Comparison of ENCODE assay signal across 14 cellular contexts in genomic region chr3:190491533-190492054, GRCh38. TPM values are rescaled to one million over a fixed set of nuclear protein-coding genes. Genes with fewer than 3 reads are reported as not detected.
DNase-seq lines count a peak whose midpoint lies in the region; ATAC-seq and TF ChIP-seq lines count a peak whose summit lies in the region.
"Had no signal": no experiment of that assay in that cellular context is flagged by ENCODE, and none has a peak within 500 bp of the region (broad histone marks: within the 10 kb centered on the region; RNA-seq: fewer than 3 reads in every experiment).

No MANE protein-coding gene starts in this region.

- H3K36me3 ChIP-seq in MM.1S (replicated peaks; ENCODE audit: insufficient read depth, low read length) = no peaks in the 10 kb centered on the region
- no peaks in the 10 kb centered on the region for H3K36me3 ChIP-seq in smooth muscle cell (ENCODE audit: low read depth)
- H3K36me3 ChIP-seq: neural progenitor cell had no signal

- H3F3A ChIP-seq in MM.1S (ENCODE audit: insufficient read depth, low read length) (no peaks in the 10 kb centered on the region), smooth muscle cell (ENCODE audit: low read depth) (no peaks in the 10 kb centered on the region)

- no peaks in the 10 kb centered on the region for H3K79me2 ChIP-seq in MM.1S (ENCODE audit: low read length)
- H3K79me2 ChIP-seq in smooth muscle cell (ENCODE audit: low read depth) = no peaks in the 10 kb centered on the region

- 79% methylated on average over 4 of the region's 4 CpGs for WGBS in smooth muscle cell (ENCODE audit: low lambda C conversion rate)

- H3K27me3 ChIP-seq in MM.1S (replicated peaks; ENCODE audit: insufficient read depth, low read length) (peaks cover 62% of the 10 kb centered on the region), smooth muscle cell (ENCODE audit: low read depth) (no peaks in the 10 kb centered on the region)
- H3K27me3 ChIP-seq: neural progenitor cell had no signal

- DNase-seq in activated CD8-positive, alpha-beta memory T cell treated with anti-CD3 and anti-CD28 coated beads for 24 hours = peak; percentile 68
- no peak for DNase-seq in activated CD8-positive, alpha-beta memory T cell treated with anti-CD3 and anti-CD28 coated beads, Interleukin-2, amount 50 U/mL, for 4 hours
- DNase-seq in MM.1S = peak; percentile 65
- peak; percentile 54 for DNase-seq in glomerular visceral epithelial cell (ENCODE audit: extremely low spot score)
- no peak for DNase-seq in smooth muscle cell (lab: John Stamatoyannopoulos, UW; ENCODE audit: unreplicated experiment)
- no peak for DNase-seq in NCI-H524 treated with DMSO at 0.1 percent for 48 hours (lab: John Stamatoyannopoulos, UW)
- DNase-seq in GM20000 (ENCODE audit: low spot score) = no peak
- DNase-seq: foreskin melanocyte, Kasumi-1, NCI-H226, SHP77 had no signal

- no peak overlapping the region for H3K27ac ChIP-seq in MM.1S (ENCODE audit: low read length)
- peak overlapping the region; percentile 21 for H3K27ac ChIP-seq in smooth muscle cell (ENCODE audit: low read depth)
- H3K27ac ChIP-seq: neural progenitor cell had no signal

- H3K4me1 ChIP-seq in MM.1S (ENCODE audit: low read length) (no peaks in the 10 kb centered on the region), smooth muscle cell (ENCODE audit: low read depth) (no peaks in the 10 kb centered on the region)
- H3K4me1 ChIP-seq: neural progenitor cell had no signal

- H3K9ac ChIP-seq in MM.1S (ENCODE audit: low read length) (no peak overlapping the region), smooth muscle cell (ENCODE audit: low read depth) (no peak overlapping the region)
- H3K9ac ChIP-seq: neural progenitor cell had no signal

- H2AFZ ChIP-seq in MM.1S (ENCODE audit: low read length) (no peak overlapping the region), smooth muscle cell (ENCODE audit: low read depth) (no peak overlapping the region)
- H2AFZ ChIP-seq: neural progenitor cell had no signal

- no peak for ATAC-seq in HG02884 (IDR thresholded peaks at IDR 0.05; ENCODE audit: unreplicated experiment)

- H3K4me2 ChIP-seq in MM.1S (ENCODE audit: low read depth, low read length) (no peak overlapping the region), smooth muscle cell (no peak overlapping the region)
- H3K4me2 ChIP-seq: neural progenitor cell had no signal

- H4K20me1 ChIP-seq in MM.1S (ENCODE audit: insufficient read depth, low read length) (no peaks in the 10 kb centered on the region), smooth muscle cell (ENCODE audit: low read depth) (no peaks in the 10 kb centered on the region)

- TF ChIP-seq CTCF in MM.1S (IDR thresholded peaks at IDR 0.05; ENCODE audit: low read length) (no peak), smooth muscle cell (IDR thresholded peaks at IDR 0.05; ENCODE audit: borderline replicate concordance, insufficient read depth, poor library complexity, severe bottlenecking) (no peak), GM20000 (IDR thresholded peaks at IDR 0.05; ENCODE audit: extremely low read depth, missing control alignments) (no peak)

- H3K4me3 ChIP-seq in MM.1S (ENCODE audit: low read length) (no peak overlapping the region), smooth muscle cell (no peak overlapping the region)
- H3K4me3 ChIP-seq: neural progenitor cell had no signal

- H3K9me2 ChIP-seq in MM.1S (replicated peaks; ENCODE audit: insufficient read depth, low read length) = no peaks in the 10 kb centered on the region

- H3K9me3 ChIP-seq in MM.1S (replicated peaks; ENCODE audit: insufficient read depth, low read length) = no peaks in the 10 kb centered on the region
- no peaks in the 10 kb centered on the region for H3K9me3 ChIP-seq in smooth muscle cell (replicated peaks; ENCODE audit: low read depth)

RNA-seq across cellular contexts. Expression of gene IL1RAP, which starts 22.3 kb away (rescaled TPM):
- total RNA-seq in smooth muscle cell = 49.1 and 53.5 TPM in 2 replicates
- polyA plus RNA-seq in smooth muscle cell = 13.5 and 16.5 TPM in 2 replicates
- total RNA-seq: G401 had no signal

RNA-seq across cellular contexts. Expression of gene TMEM207, which starts 41.9 kb away (rescaled TPM):
- not detected in 2 replicates for total RNA-seq in smooth muscle cell
- not detected in 2 replicates for polyA plus RNA-seq in smooth muscle cell
- total RNA-seq: G401 had no signal

Comparison
In these comparisons a context has a peak if more than half of its experiments do, and no peak if none do; other contexts are left out.
1. DNase-seq: peak in activated CD8-positive, alpha-beta memory T cell treated with anti-CD3 and anti-CD28 coated beads for 24 hours (single experiment), MM.1S (single experiment) and glomerular visceral epithelial cell (single experiment); none in activated CD8-positive, alpha-beta memory T cell treated with anti-CD3 and anti-CD28 coated beads, Interleukin-2, amount 50 U/mL, for 4 hours (single experiment), smooth muscle cell (single experiment), NCI-H524 treated with DMSO at 0.1 percent for 48 hours (single experiment) and GM20000 (single experiment).